ENCODE assay signal across 20 cellular contexts in the genomic region with DNA sequence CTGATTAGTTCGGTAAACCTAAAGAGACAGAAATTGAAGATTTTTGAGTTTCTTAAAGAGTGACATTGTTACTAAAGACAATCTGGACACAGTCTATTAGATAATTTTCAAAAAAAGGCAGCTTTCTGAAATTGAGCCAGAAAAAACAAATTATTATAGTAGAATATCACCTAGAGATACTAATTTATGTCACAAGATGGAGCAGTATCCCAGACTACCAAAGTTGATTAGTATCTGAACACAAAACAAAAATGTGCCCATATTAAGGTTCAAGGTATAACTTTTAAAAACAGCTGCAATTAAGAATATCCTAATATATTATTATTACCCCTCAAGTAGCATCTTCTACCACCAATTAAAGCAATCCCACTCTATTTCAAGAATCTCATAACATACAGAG. TPM values are rescaled to one million over a fixed set of nuclear protein-coding genes. Genes with fewer than 3 reads are reported as not detected.
DNase-seq lines count a peak whose midpoint lies in the region; ATAC-seq and TF ChIP-seq lines count a peak whose summit lies in the region.
"Had no signal": no experiment of that assay in that cellular context is flagged by ENCODE, and none has a peak within 500 bp of the region (broad histone marks: within the 10 kb centered on the region; RNA-seq: fewer than 3 reads in every experiment).

No MANE protein-coding gene starts in this region.

- H3K9me2 ChIP-seq in DOHH2 (replicated peaks; ENCODE audit: control insufficient read depth, low read length) (no peaks in the 10 kb centered on the region), PC-9 (ENCODE audit: insufficient read depth) (no peaks in the 10 kb centered on the region), hepatocyte (replicated peaks; ENCODE audit: insufficient read depth) (no peaks in the 10 kb centered on the region)

- intact Hi-C loops in PC-9 (cut with micrococcal nuclease; ENCODE audit: unreplicated experiment) (loop anchor here (1.0 to 10.0 kb wide), 2 partner anchors 102 to 244 kb away; no protein-coding TSS in a partner anchor), adrenal gland (cut with DNase I) (loop anchor here in 1 of 2 donors (10.0 kb wide), 1 partner anchor 244 kb away; no protein-coding TSS in a partner anchor)

- DNase-seq in DMS53 (lab: John Stamatoyannopoulos, UW): peak; percentile 11
- DNase-seq in DMS53 treated with DMSO at 0.1 percent for 48 hours (lab: John Stamatoyannopoulos, UW; ENCODE audit: unreplicated experiment): no peak
- DNase-seq in PC-9: no peak
- DNase-seq in hepatocyte (ENCODE audit: low spot score): no peak
- no peak for DNase-seq in adrenal gland
- no peak for DNase-seq in H4 (ENCODE audit: low spot score)
- DNase-seq: activated CD4-positive, alpha-beta T cell treated with anti-CD3 and anti-CD28 coated beads for 1 hour; DMS79; foreskin fibroblast; NCI-H1436; NCI-H748 treated with DMSO at 0.1 percent for 48 hours; stimulated activated CD4-positive, alpha-beta T cell treated with anti-CD3 and anti-CD28 coated beads, Interleukin-1b, Interleukin-23, amount 100 ng/mL, for 48 hours; T-helper 9 cell had no signal

- no peaks in the 10 kb centered on the region for H3K4me1 ChIP-seq in DOHH2 (ENCODE audit: control insufficient read depth, low read length)
- H3K4me1 ChIP-seq in PC-9 (replicated peaks; ENCODE audit: insufficient read depth): no peaks in the 10 kb centered on the region
- H3K4me1 ChIP-seq in hepatocyte (ENCODE audit: insufficient read depth): no peaks in the 10 kb centered on the region
- no peaks in the 10 kb centered on the region for H3K4me1 ChIP-seq in adrenal gland (replicated peaks in 1 of 2)
- H3K4me1 ChIP-seq: BLaER1, parathyroid adenoma had no signal

- H3F3A ChIP-seq in DOHH2 (ENCODE audit: control insufficient read depth, insufficient read depth): no peaks in the 10 kb centered on the region
- peaks cover 13% of the 10 kb centered on the region for H3F3A ChIP-seq in PC-9 (ENCODE audit: insufficient read depth, low read depth)

- CTCF ChIA-PET in PC-9 (lab: Charles Lee): no interaction called here

- no peak overlapping the region for H3K27ac ChIP-seq in DOHH2 (ENCODE audit: low read depth, low read length)
- no peak overlapping the region for H3K27ac ChIP-seq in PC-9
- H3K27ac ChIP-seq in hepatocyte: no peak overlapping the region
- no peak overlapping the region for H3K27ac ChIP-seq in adrenal gland
- H3K27ac ChIP-seq: 22Rv1, BLaER1, parathyroid adenoma had no signal

- ATAC-seq in HG03097 (IDR thresholded peaks at IDR 0.05; ENCODE audit: low FRiP score, unreplicated experiment): no peak

- H3K4me2 ChIP-seq in DOHH2 (ENCODE audit: low read length): no peak overlapping the region
- no peak overlapping the region for H3K4me2 ChIP-seq in PC-9
- no peak overlapping the region for H3K4me2 ChIP-seq in hepatocyte
- H3K4me2 ChIP-seq: BLaER1 had no signal

- POLR2A ChIA-PET in PC-9 (lab: Charles Lee; ENCODE audit: unreplicated experiment): interaction anchor here (0.6 kb wide), 1 partner anchor 17 kb away, joined by 3 read pairs; no protein-coding TSS in a partner anchor

- H3K4me3 ChIP-seq in DOHH2 (ENCODE audit: low read length): no peak overlapping the region
- H3K4me3 ChIP-seq in PC-9: no peak overlapping the region
- H3K4me3 ChIP-seq in hepatocyte: no peak overlapping the region
- no peak overlapping the region for H3K4me3 ChIP-seq in adrenal gland
- H3K4me3 ChIP-seq: BLaER1 had no signal

- no peaks in the 10 kb centered on the region for H3K9me3 ChIP-seq in DOHH2 (ENCODE audit: control insufficient read depth, insufficient read depth, low read length)
- no peaks in the 10 kb centered on the region for H3K9me3 ChIP-seq in PC-9 (ENCODE audit: insufficient read depth, low read depth)
- H3K9me3 ChIP-seq in hepatocyte (ENCODE audit: low read depth): no peaks in the 10 kb centered on the region
- H3K9me3 ChIP-seq in adrenal gland (replicated peaks in 1 of 3): no peaks in the 10 kb centered on the region
- H3K9me3 ChIP-seq: BLaER1 had no signal

- H3K36me3 ChIP-seq in DOHH2 (ENCODE audit: control insufficient read depth, low read length): no peaks in the 10 kb centered on the region
- peaks cover 38% of the 10 kb centered on the region for H3K36me3 ChIP-seq in PC-9 (ENCODE audit: low read depth)
- H3K36me3 ChIP-seq in hepatocyte (replicated peaks; ENCODE audit: insufficient read depth, low read depth): peaks cover 8% of the 10 kb centered on the region
- peaks cover 0 to 63% of the 10 kb centered on the region in 2 donors for H3K36me3 ChIP-seq in adrenal gland (replicated peaks in 1 of 2)

- BruUV-seq in PC-9 (replicated peaks; lab: Mats Ljungman, UMichigan): no TSS peak

- H4K20me1 ChIP-seq in DOHH2 (ENCODE audit: control insufficient read depth, insufficient read depth, low read depth, low read length) (no peaks in the 10 kb centered on the region), PC-9 (ENCODE audit: insufficient read depth) (peaks cover 15% of the 10 kb centered on the region), hepatocyte (ENCODE audit: insufficient read depth, poor library complexity, severe bottlenecking) (peaks cover 10% of the 10 kb centered on the region)

- H3K79me2 ChIP-seq in DOHH2 (ENCODE audit: control insufficient read depth, low read length) (no peaks in the 10 kb centered on the region), PC-9 (ENCODE audit: low read depth) (no peaks in the 10 kb centered on the region), hepatocyte (peaks cover 9% of the 10 kb centered on the region)
- H3K79me2 ChIP-seq: parathyroid adenoma had no signal

- TF ChIP-seq POLR2A in adrenal gland (IDR thresholded peaks at IDR 0.05): no peak

- 97% methylated on average over 1 of the region's 1 CpG for WGBS in hepatocyte (ENCODE audit: low lambda C conversion rate, missing lambda C conversion rate)
- 78 to 93% (median 89%) methylated on average over 1 of the region's 1 CpG for WGBS in adrenal gland, 4 donors

- TF ChIP-seq CTCF in DOHH2 (IDR thresholded peaks at IDR 0.05; ENCODE audit: low read depth, low read length, poor library complexity, severe bottlenecking) (peak; percentile 10), PC-9 (conservative IDR thresholded peaks at IDR 0.05) (0 out of 2 replicates have a peak, but pooled peaks have one; percentile 26), hepatocyte (IDR thresholded peaks at IDR 0.05; ENCODE audit: poor library complexity) (peak; percentile 18), adrenal gland (IDR thresholded peaks at IDR 0.05) (peak in 3 of 6 experiments; percentile 11 to 25 (median 21))

- H2AFZ ChIP-seq in PC-9 (no peak overlapping the region), hepatocyte (no peak overlapping the region)
- H2AFZ ChIP-seq: parathyroid adenoma had no signal

- H3K27me3 ChIP-seq in DOHH2 (ENCODE audit: control insufficient read depth, low read length) (peaks cover 19% of the 10 kb centered on the region; the same call in 1 of the 2 replicates), PC-9 (ENCODE audit: insufficient read depth, low read depth) (no peaks in the 10 kb centered on the region), hepatocyte (no peaks in the 10 kb centered on the region), adrenal gland (no peaks in the 10 kb centered on the region)
- H3K27me3 ChIP-seq: BLaER1 had no signal

RNA-seq across cellular contexts. Expression of gene SYT2, which starts 40.5 kb away (rescaled TPM):
- 0.07 TPM in 1 of 2 replicates, not detected in the other for total RNA-seq in PC-9 (2021)
- total RNA-seq in hepatocyte: 0.64 and 0.90 TPM in 2 replicates
- polyA plus RNA-seq in hepatocyte: 0.12 and 0.81 TPM in 2 replicates
- total RNA-seq in adrenal gland: 1 to 10 TPM in 1 of 8 donors, under 1 TPM in 4, not detected in 3; 0.08 to 3.8 (median 0.27) TPM
- 1 to 10 TPM in 1 of 3 donors, under 1 TPM in 2; 0.37 to 1.4 (median 0.88) TPM for polyA plus RNA-seq in adrenal gland
- 0.35 and 0.55 TPM in 2 replicates for total RNA-seq in H4 (2014; rRNA removed; shearing (Covaris generic))
- total RNA-seq: LHCN-M2, SK-MEL-5 had no signal

RNA-seq across cellular contexts. Expression of gene KDM5B, which starts 57.5 kb away (rescaled TPM):
- total RNA-seq in PC-9 (2021) (99.8 and 110 TPM in 2 replicates), hepatocyte (102 and 110 TPM in 2 replicates), adrenal gland (10 to 100 TPM; 26.8 to 63.5 (median 44.6) TPM)
- polyA plus RNA-seq in hepatocyte (87.9 and 94.8 TPM in 2 replicates), adrenal gland (10 to 100 TPM; 11.7 to 18.2 (median 12.6) TPM)
- total RNA-seq in H4 (2014; rRNA removed; shearing (Covaris generic)): 27.6 and 38.1 TPM in 2 replicates

RNA-seq across cellular contexts. Expression of gene PCAT6, which starts 60.0 kb away (rescaled TPM):
- total RNA-seq in PC-9 (2021) (1.7 and 3.6 TPM in 2 replicates), hepatocyte (0.48 and 0.60 TPM in 2 replicates), adrenal gland (1 to 10 TPM in 4 of 8 donors, under 1 TPM in 1, not detected in 3; 0.69 to 3.5 (median 1.3) TPM)
- polyA plus RNA-seq in hepatocyte (11.1 and 15.7 TPM in 2 replicates), adrenal gland (1 to 10 TPM; 3.0 to 8.5 (median 5.8) TPM)
- total RNA-seq in H4 (2014; rRNA removed; shearing (Covaris generic)): 0.33 and 0.47 TPM in 2 replicates
- total RNA-seq: LHCN-M2 had no signal
